In genomic region chr7:101677421-101678137, GRCh38 we compare ENCODE assay signal across 2 cellular contexts.
TF ChIP-seq lines count a peak whose summit lies in the region.

No MANE protein-coding gene starts in this region.

TF ChIP-seq in GM23338, 12 proteins besides CTCF, POLR2A, EP300 and RAD21:
- no peak for TF ChIP-seq JUNB (IDR thresholded peaks at IDR 0.05; ENCODE audit: unreplicated experiment)
- TF ChIP-seq ZNF462 (CRISPR knock-in tag; IDR thresholded peaks at IDR 0.05): no peak
- no peak for TF ChIP-seq STAT1 (IDR thresholded peaks at IDR 0.05; ENCODE audit: unreplicated experiment)
- TF ChIP-seq NANOG (IDR thresholded peaks at IDR 0.05; ENCODE audit: borderline replicate concordance): no peak
- no peak for TF ChIP-seq EZH2phosphoT487 (IDR thresholded peaks at IDR 0.05; ENCODE audit: unreplicated experiment)
- no peak for TF ChIP-seq EZH2 (IDR thresholded peaks at IDR 0.05; ENCODE audit: low read depth, unreplicated experiment)
- TF ChIP-seq ZNF114 (CRISPR knock-in tag; IDR thresholded peaks at IDR 0.05): no peak
- TF ChIP-seq POLR2AphosphoS5 (IDR thresholded peaks at IDR 0.05; ENCODE audit: low read depth): no peak
- no peak for TF ChIP-seq REST (IDR thresholded peaks at IDR 0.05; ENCODE audit: unreplicated experiment)
- no peak for TF ChIP-seq CREB1 (CRISPR knock-in tag; IDR thresholded peaks at IDR 0.05; ENCODE audit: low read depth)
- no peak for TF ChIP-seq ZNF331 (CRISPR knock-in tag; IDR thresholded peaks at IDR 0.05; ENCODE audit: low read depth)
- no peak for TF ChIP-seq ETS1 (IDR thresholded peaks at IDR 0.05)

TF ChIP-seq in K562, 482 proteins besides CTCF, POLR2A, EP300 and RAD21 (continues in another document):
- no peak for TF ChIP-seq UBTF (IDR thresholded peaks at IDR 0.05; ENCODE audit: borderline replicate concordance in 1 of 2, low read depth in 2 of 2, low read length in 2 of 2)
- TF ChIP-seq ZBTB43 (CRISPR knock-in tag; IDR thresholded peaks at IDR 0.05): no peak
- TF ChIP-seq ZBTB1 (CRISPR knock-in tag; IDR thresholded peaks at IDR 0.05; ENCODE audit: borderline replicate concordance, low read depth): no peak
- no peak for TF ChIP-seq BCLAF1 (IDR thresholded peaks at IDR 0.05; ENCODE audit: borderline replicate concordance in 1 of 2, control insufficient read depth in 1 of 2, low read depth in 2 of 2, low read length in 1 of 2)
- TF ChIP-seq ATF3 (IDR thresholded peaks at IDR 0.05): peak; percentile 87
- TF ChIP-seq ATF3 (CRISPR knock-in tag; conservative IDR thresholded peaks at IDR 0.05): no peak
- no peak for TF ChIP-seq E2F4 (CRISPR knock-in tag; IDR thresholded peaks at IDR 0.05; ENCODE audit: low read depth)
- TF ChIP-seq SOX6 (IDR thresholded peaks at IDR 0.05): no peak
- no peak for TF ChIP-seq HNRNPUL1 (IDR thresholded peaks at IDR 0.05; ENCODE audit: low read length)
- no peak for TF ChIP-seq NR2C2 (CRISPR knock-in tag; IDR thresholded peaks at IDR 0.05)
- no peak for TF ChIP-seq NR2C2 (tag; IDR thresholded peaks at IDR 0.05)
- peak; percentile 66 for TF ChIP-seq JUN (IDR thresholded peaks at IDR 0.05; ENCODE audit: borderline replicate concordance, low read depth, low read length)
- TF ChIP-seq JUN (CRISPR knock-in tag; IDR thresholded peaks at IDR 0.05; ENCODE audit: borderline replicate concordance): no peak
- TF ChIP-seq RB1 (IDR thresholded peaks at IDR 0.05; ENCODE audit: low read depth): no peak
- TF ChIP-seq ZFPM2 (CRISPR knock-in tag; IDR thresholded peaks at IDR 0.05): no peak
- TF ChIP-seq POLR3A (IDR thresholded peaks at IDR 0.05; ENCODE audit: borderline replicate concordance, extremely low read depth, insufficient read depth, insufficient read length): no peak
- TF ChIP-seq THAP12 (CRISPR knock-in tag; IDR thresholded peaks at IDR 0.05): no peak
- no peak for TF ChIP-seq RFX5 (IDR thresholded peaks at IDR 0.05; ENCODE audit: low read depth, low read length)
- no peak for TF ChIP-seq IRF2 (CRISPR knock-in tag; IDR thresholded peaks at IDR 0.05)
- TF ChIP-seq ERF (CRISPR knock-in tag; IDR thresholded peaks at IDR 0.05): no peak
- TF ChIP-seq POLR2G (IDR thresholded peaks at IDR 0.05; ENCODE audit: low read depth, low read length): no peak
- no peak for TF ChIP-seq PPARD (CRISPR knock-in tag; IDR thresholded peaks at IDR 0.05)
- TF ChIP-seq ZBTB7A (IDR thresholded peaks at IDR 0.05; ENCODE audit: borderline replicate concordance, control insufficient read depth, low read depth, low read length): peak; percentile 31; the same call in 1 of the 2 replicates
- no peak for TF ChIP-seq RBM22 (IDR thresholded peaks at IDR 0.05; ENCODE audit: low read depth, low read length, poor library complexity, severe bottlenecking)
- no peak for TF ChIP-seq USF2 (CRISPR knock-in tag; IDR thresholded peaks at IDR 0.05)
- TF ChIP-seq ZKSCAN8 (CRISPR knock-in tag; IDR thresholded peaks at IDR 0.05): no peak
- TF ChIP-seq ZSCAN29 (IDR thresholded peaks at IDR 0.05): no peak
- peak; percentile 85 to 88 for TF ChIP-seq NRF1 (conservative IDR thresholded peaks at IDR 0.05 in 1 of 2, IDR thresholded peaks at IDR 0.05 in 1 of 2)
- TF ChIP-seq TCF7 (IDR thresholded peaks at IDR 0.05; ENCODE audit: borderline replicate concordance): no peak
- no peak for TF ChIP-seq ZNF668 (CRISPR knock-in tag; IDR thresholded peaks at IDR 0.05)
- no peak for TF ChIP-seq BACH1 (tag; IDR thresholded peaks at IDR 0.05)
- TF ChIP-seq FOSL1 (tag; conservative IDR thresholded peaks at IDR 0.05): peak; percentile 59; the same call in 1 of the 2 replicates
- TF ChIP-seq BRD9 (IDR thresholded peaks at IDR 0.05; ENCODE audit: low read depth, partially characterized antibody): no peak
- TF ChIP-seq CBFB (CRISPR knock-in tag; IDR thresholded peaks at IDR 0.05): no peak
- TF ChIP-seq DDX20 (tag; IDR thresholded peaks at IDR 0.05; ENCODE audit: low read depth): no peak
- no peak for TF ChIP-seq ZNF76 (CRISPR knock-in tag; IDR thresholded peaks at IDR 0.05; ENCODE audit: borderline replicate concordance)
- no peak for TF ChIP-seq RHOXF2B (CRISPR knock-in tag; conservative IDR thresholded peaks at IDR 0.05)
- 0 out of 2 replicates have a peak, but pooled peaks have one; percentile 27 for TF ChIP-seq PKNOX1 (IDR thresholded peaks at IDR 0.05)
- TF ChIP-seq ATF7 (IDR thresholded peaks at IDR 0.05): no peak
- no peak for TF ChIP-seq CUX1 (CRISPR knock-in tag; IDR thresholded peaks at IDR 0.05)
- TF ChIP-seq ZNF311 (CRISPR knock-in tag; IDR thresholded peaks at IDR 0.05): no peak
- TF ChIP-seq ZNF354B (CRISPR knock-in tag; IDR thresholded peaks at IDR 0.05): no peak
